12 cellular contexts compared by ENCODE assay signal in the genomic region with DNA sequence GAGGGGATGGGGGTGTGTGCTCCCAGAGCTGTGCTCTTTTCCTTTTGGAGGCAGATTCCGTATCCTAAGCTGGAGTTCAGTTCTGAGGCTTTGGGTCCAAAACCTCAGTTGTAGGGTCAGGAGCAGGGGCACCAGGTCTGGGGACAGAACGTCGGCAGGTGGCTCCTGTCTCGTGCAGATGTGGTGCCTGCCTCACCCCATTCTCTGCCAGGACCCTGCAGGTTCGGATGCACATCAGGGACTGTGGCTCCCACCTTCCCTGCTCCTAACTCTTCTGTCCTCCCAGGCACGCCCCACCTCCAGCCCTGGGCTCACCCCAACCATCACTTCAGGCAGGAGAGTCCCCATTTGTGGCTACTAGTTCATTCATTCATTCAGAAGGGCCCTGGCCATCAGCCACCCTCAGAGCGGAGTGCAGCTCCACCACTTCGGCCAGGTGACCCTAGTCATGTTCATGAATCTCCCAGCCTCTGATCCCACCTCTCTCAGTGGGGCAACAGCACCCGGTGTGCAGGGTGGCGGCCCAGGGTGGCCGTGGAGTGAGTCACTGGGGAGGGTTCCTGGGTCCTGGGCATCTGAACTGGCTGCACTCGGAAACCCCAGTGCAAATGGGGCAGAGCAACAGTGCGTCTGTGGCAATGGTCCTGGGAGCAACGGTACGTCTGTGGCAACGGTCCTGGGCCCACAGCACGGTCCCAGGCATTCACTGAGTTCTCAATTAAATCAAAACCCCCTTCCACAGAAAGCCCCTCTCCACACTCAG.
"Had no signal": no experiment of that assay in that cellular context is flagged by ENCODE, and none has a peak within 500 bp of the region (broad histone marks: within the 10 kb centered on the region; RNA-seq: fewer than 3 reads in every experiment).

No MANE protein-coding gene starts in this region.

- H3K27ac ChIP-seq: brain microvascular endothelial cell, gastroesophageal sphincter, left ventricle myocardium inferior, thoracic aorta, upper lobe of right lung had no signal

- H3K4me1 Mint-ChIP-seq: central memory CD8-positive, alpha-beta T cell had no signal

- H3K27ac Mint-ChIP-seq: activated naive CD8-positive, alpha-beta T cell; stimulated activated effector memory CD8-positive, alpha-beta T cell treated with anti-CD3 and anti-CD28 coated beads, Interleukin-12 subunit alpha, Interleukin-12 subunit beta, amount 100 ng/mL, for 72 hours had no signal

- H3K36me3 Mint-ChIP-seq: activated naive CD8-positive, alpha-beta T cell; stimulated activated effector memory CD8-positive, alpha-beta T cell treated with anti-CD3 and anti-CD28 coated beads, Interleukin-12 subunit alpha, Interleukin-12 subunit beta, amount 100 ng/mL, for 72 hours had no signal

- H3K4me3 Mint-ChIP-seq: activated naive CD8-positive, alpha-beta T cell; central memory CD8-positive, alpha-beta T cell; stimulated activated effector memory CD8-positive, alpha-beta T cell treated with anti-CD3 and anti-CD28 coated beads, Interleukin-12 subunit alpha, Interleukin-12 subunit beta, amount 100 ng/mL, for 72 hours; T-helper 2 cell treated with Interferon-gamma antibody and Interleukin-4, amounts not matched to agents 5 μg/mL and 100 μg/mL, for 36 hours had no signal

- H3K27me3 ChIP-seq: brain microvascular endothelial cell, gastroesophageal sphincter, upper lobe of right lung had no signal

- H3K36me3 ChIP-seq: brain microvascular endothelial cell, gastroesophageal sphincter, left ventricle myocardium inferior, thoracic aorta, upper lobe of right lung had no signal

- ATAC-seq: gastroesophageal sphincter; stimulated activated effector memory CD8-positive, alpha-beta T cell treated with anti-CD3 and anti-CD28 coated beads, Interleukin-12 subunit alpha, Interleukin-12 subunit beta, amount 100 ng/mL, for 72 hours had no signal

- H3K4me3 ChIP-seq: gastroesophageal sphincter, left ventricle myocardium inferior, thoracic aorta, upper lobe of right lung had no signal

- DNase-seq: activated CD4-positive, alpha-beta T cell treated with anti-CD3 and anti-CD28 coated beads, Interleukin-2, amount 50 U/mL, for 1 hour; activated CD8-positive, alpha-beta memory T cell treated with anti-CD3 and anti-CD28 coated beads for 24 hours; activated gamma-delta T cell treated with Interleukin-2 at 50 U/mL for 16 hours; brain microvascular endothelial cell; left ventricle myocardium inferior; upper lobe of right lung had no signal

- H3K9me3 ChIP-seq: gastroesophageal sphincter, left ventricle myocardium inferior, thoracic aorta, upper lobe of right lung had no signal

- H3K9me3 Mint-ChIP-seq: central memory CD8-positive, alpha-beta T cell; stimulated activated effector memory CD8-positive, alpha-beta T cell treated with anti-CD3 and anti-CD28 coated beads, Interleukin-12 subunit alpha, Interleukin-12 subunit beta, amount 100 ng/mL, for 72 hours; T-helper 2 cell treated with Interferon-gamma antibody and Interleukin-4, amounts not matched to agents 5 μg/mL and 100 μg/mL, for 36 hours had no signal
